Comparison of ENCODE assay signal across 14 cellular contexts in the genomic region with DNA sequence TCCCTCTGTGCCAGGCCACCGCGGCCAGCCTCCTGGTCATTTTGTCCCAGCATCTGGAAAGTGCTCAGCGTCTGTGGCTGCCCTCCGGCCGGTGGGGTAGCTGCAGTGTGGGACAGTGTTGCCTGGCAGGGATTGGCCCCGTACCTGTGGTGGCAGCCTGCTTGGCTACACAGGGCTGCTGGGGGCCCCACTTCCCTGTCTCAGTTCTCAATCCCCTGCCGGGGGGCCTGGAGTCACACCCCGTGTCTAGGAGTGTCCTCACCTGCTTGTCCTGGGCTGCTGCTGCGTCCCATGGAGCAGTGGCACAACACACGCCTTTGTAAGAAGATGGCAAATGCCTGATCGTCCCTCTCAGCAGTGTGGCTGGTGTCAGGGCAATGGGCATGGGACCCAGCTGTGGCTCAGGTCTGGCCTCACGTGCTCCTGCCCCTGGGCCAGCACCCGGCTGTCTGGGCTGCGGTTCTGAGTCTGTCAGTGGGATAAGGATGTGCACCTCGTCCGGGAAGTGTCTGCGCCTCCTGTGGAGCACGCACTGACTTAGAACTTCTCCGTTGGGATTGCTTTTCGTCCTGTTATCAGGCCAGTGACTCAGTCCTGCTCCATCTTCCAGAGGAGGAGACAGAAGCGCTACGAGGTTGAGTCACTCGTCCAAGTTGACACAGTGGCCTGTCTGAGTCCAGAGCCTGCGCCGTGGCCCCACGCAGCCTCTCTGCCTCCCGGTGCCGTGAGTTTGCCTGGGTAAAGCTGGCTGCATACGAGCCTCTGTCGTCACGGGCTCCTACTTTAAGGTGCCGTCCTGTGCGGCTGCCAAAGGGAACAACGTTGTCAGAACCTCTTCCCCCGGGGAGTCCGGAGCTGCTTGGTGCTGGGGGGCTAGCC. TPM values are rescaled to one million over a fixed set of nuclear protein-coding genes. Genes with fewer than 3 reads are reported as not detected.
A peak's percentile ranks its signal among the peaks of the same experiment; 100 is the strongest.
DNase-seq lines count a peak whose midpoint lies in the region; ATAC-seq and TF ChIP-seq lines count a peak whose summit lies in the region.
"Had no signal": no experiment of that assay in that cellular context is flagged by ENCODE, and none has a peak within 500 bp of the region (broad histone marks: within the 10 kb centered on the region; RNA-seq: fewer than 3 reads in every experiment).

No MANE protein-coding gene starts in this region.

- no peaks in the 10 kb centered on the region for H3K36me3 Mint-ChIP-seq in neural crest cell (ENCODE audit: low read depth)
- H3K36me3 Mint-ChIP-seq: activated naive CD4-positive, alpha-beta T cell treated with anti-CD3 and anti-CD28 coated beads, Interleukin-2, amount 50 U/mL, for 72 hours; CD4-positive, alpha-beta memory T cell; immature natural killer cell had no signal

- H3K4me1 ChIP-seq in BE2C: no peaks in the 10 kb centered on the region; the same call in 1 of the 2 replicates

- no peak overlapping the region for H3K27ac ChIP-seq in coronary artery

- H3K4me3 Mint-ChIP-seq in neural crest cell: no peak overlapping the region
- H3K4me3 Mint-ChIP-seq: CD4-positive, alpha-beta memory T cell; immature natural killer cell had no signal

- H3K4me1 Mint-ChIP-seq in neural crest cell: peaks cover 5% of the 10 kb centered on the region
- H3K4me1 Mint-ChIP-seq: CD4-positive, alpha-beta memory T cell; immature natural killer cell had no signal

- H3K9me3 ChIP-seq in BE2C: no peaks in the 10 kb centered on the region
- H3K9me3 ChIP-seq in MG63: no peaks in the 10 kb centered on the region
- H3K9me3 ChIP-seq: pancreas had no signal

- H3K4me3 ChIP-seq in BE2C (ENCODE audit: low read depth, low read length): no peak overlapping the region
- no peak overlapping the region for H3K4me3 ChIP-seq in coronary artery
- no peak overlapping the region for H3K4me3 ChIP-seq in MG63
- H3K4me3 ChIP-seq: pancreas had no signal

- no peaks in the 10 kb centered on the region for H3K9me3 Mint-ChIP-seq in neural crest cell
- H3K9me3 Mint-ChIP-seq: activated naive CD4-positive, alpha-beta T cell treated with anti-CD3 and anti-CD28 coated beads, Interleukin-2, amount 50 U/mL, for 72 hours; CD4-positive, alpha-beta memory T cell had no signal

- H3K27me3 Mint-ChIP-seq in neural crest cell (ENCODE audit: low read depth): peaks cover 2% of the 10 kb centered on the region

- no peak for ATAC-seq in GM21526 (IDR thresholded peaks at IDR 0.05; ENCODE audit: low FRiP score, unreplicated experiment)
- ATAC-seq: activated naive CD4-positive, alpha-beta T cell treated with anti-CD3 and anti-CD28 coated beads, Interleukin-2, amount 50 U/mL, for 72 hours had no signal

- H3K27me3 ChIP-seq in BE2C (no peaks in the 10 kb centered on the region), MG63 (peaks cover 4% of the 10 kb centered on the region)
- H3K27me3 ChIP-seq: pancreas had no signal

- H3K36me3 ChIP-seq in BE2C (no peaks in the 10 kb centered on the region), MG63 (no peaks in the 10 kb centered on the region)
- H3K36me3 ChIP-seq: pancreas had no signal

- DNase-seq in BE2C (peak; percentile 43), NCI-H460 (ENCODE audit: extremely low read depth, low read depth) (peak; percentile 75), coronary artery (ENCODE audit: low spot score) (peak; percentile 66), neural crest cell (ENCODE audit: low read depth, low spot score) (no peak), GM03348 (ENCODE audit: low spot score) (no peak), HuH-7 (ENCODE audit: low spot score) (no peak), MG63 (no peak)
- DNase-seq: activated CD4-positive, CD25-positive, alpha-beta regulatory T cell; CD4-positive, alpha-beta memory T cell; immature natural killer cell; NCI-H1436 had no signal

- H3K27ac Mint-ChIP-seq in neural crest cell (ENCODE audit: unreplicated experiment): peak overlapping the region; percentile 19
- H3K27ac Mint-ChIP-seq: activated naive CD4-positive, alpha-beta T cell treated with anti-CD3 and anti-CD28 coated beads, Interleukin-2, amount 50 U/mL, for 72 hours; immature natural killer cell had no signal

- no peak for TF ChIP-seq CTCF in BE2C (IDR thresholded peaks at IDR 0.05; ENCODE audit: low read depth, low read length)
- no peak for TF ChIP-seq CTCF in coronary artery (IDR thresholded peaks at IDR 0.05)
- no peak for TF ChIP-seq CTCF in neural crest cell (conservative IDR thresholded peaks at IDR 0.05)

RNA-seq across cellular contexts. Expression of gene CRYAA, which starts 41.0 kb away (rescaled TPM):
- polyA plus RNA-seq in BE2C (2012; ENCODE audit: insufficient read depth, insufficient read length, low read depth): not detected
- not detected in 2 replicates for total RNA-seq in NCI-H460 (2014; rRNA removed; shearing (Covaris generic))
- polyA plus RNA-seq in NCI-H460 (2014; cell fraction: nucleus; rRNA removed): not detected in 2 replicates
- not detected in 2 replicates for total RNA-seq in neural crest cell
- not detected in 2 replicates for total RNA-seq in MG63 (2014; rRNA removed; shearing (Covaris generic); ENCODE audit: low replicate concordance)
- total RNA-seq: activated naive CD4-positive, alpha-beta T cell treated with anti-CD3 and anti-CD28 coated beads, Interleukin-2, amount 50 U/mL, for 72 hours; CD4-positive, alpha-beta memory T cell; pancreas had no signal
- polyA plus RNA-seq: CD4-positive, alpha-beta memory T cell; immature natural killer cell; pancreas had no signal

Comparison
In these comparisons a context has a peak if more than half of its experiments do, and no peak if none do; other contexts are left out.
1. DNase-seq: peak in BE2C (single experiment), NCI-H460 (single experiment) and coronary artery (single experiment); none in neural crest cell (single experiment), GM03348 (single experiment), HuH-7 (single experiment) and MG63 (single experiment).